19 cellular contexts compared by ENCODE assay signal in genomic region chr22:49948573-49948957, GRCh38. TPM values are rescaled to one million over a fixed set of nuclear protein-coding genes. Genes with fewer than 3 reads are reported as not detected.
DNase-seq lines count a peak whose midpoint lies in the region; ATAC-seq, FAIRE-seq and TF ChIP-seq lines count a peak whose summit lies in the region.
"Had no signal": no experiment of that assay in that cellular context is flagged by ENCODE, and none has a peak within 500 bp of the region (broad histone marks: within the 10 kb centered on the region; RNA-seq: fewer than 3 reads in every experiment).

No MANE protein-coding gene starts in this region.

- no peak overlapping the region for H3K4ac ChIP-seq in H1 (replicated peaks; ENCODE audit: insufficient read length, low read depth, low read length)

- H4K20me1 ChIP-seq in PC-3 (ENCODE audit: low read length): no peaks in the 10 kb centered on the region
- H4K20me1 ChIP-seq in H1 (replicated peaks in 1 of 2; ENCODE audit: control insufficient read depth in 1 of 2, insufficient read depth in 2 of 2, low read length in 2 of 2): peaks cover 0 to 2% of the 10 kb centered on the region in 2 experiments

- H3K36me3 ChIP-seq in PC-3 (ENCODE audit: low read depth, low read length) (no peaks in the 10 kb centered on the region), H1 (ENCODE audit: control insufficient read depth in 2 of 4, insufficient read depth in 4 of 4, low read length in 3 of 4) (no peaks in the 10 kb centered on the region), mucosa of rectum (ENCODE audit: control insufficient read depth in 2 of 2, insufficient read depth in 2 of 2, low read length in 2 of 2) (no peaks in the 10 kb centered on the region), upper lobe of right lung (no peaks in the 10 kb centered on the region)
- H3K36me3 ChIP-seq: BE2C had no signal

- no peaks in the 10 kb centered on the region for H3F3A ChIP-seq in PC-3 (ENCODE audit: low read length, unreplicated experiment)

- no peak for FAIRE-seq in H1 (lab: Jason Lieb, UNC)
- FAIRE-seq: GM18507, TTC549 had no signal

- H3K79me1 ChIP-seq in H1 (ENCODE audit: low read depth, low read length): no peaks in the 10 kb centered on the region

- peak overlapping the region; percentile 60; the same call in 1 of the 2 replicates for H2BK5ac ChIP-seq in H1 (ENCODE audit: low read depth, low read length)

- no peaks in the 10 kb centered on the region for H3K27me3 ChIP-seq in PC-3 (ENCODE audit: low read length)
- H3K27me3 ChIP-seq in H1 (replicated peaks in 1 of 4; ENCODE audit: control insufficient read depth in 3 of 4, extremely low read depth in 1 of 4, insufficient read depth in 3 of 4, low read length in 3 of 4): no peaks in the 10 kb centered on the region
- no peaks in the 10 kb centered on the region for H3K27me3 ChIP-seq in mucosa of rectum (ENCODE audit: control insufficient read depth in 2 of 2, insufficient read depth in 2 of 2, low read length in 2 of 2)
- H3K27me3 ChIP-seq in upper lobe of right lung: no peaks in the 10 kb centered on the region
- H3K27me3 ChIP-seq: BE2C had no signal

- H4K91ac ChIP-seq in H1 (replicated peaks; ENCODE audit: insufficient read length, low read length): no peak overlapping the region

- no peak overlapping the region for H2AK5ac ChIP-seq in H1 (ENCODE audit: low read depth, low read length)

- H3K9me2 ChIP-seq in PC-3 (replicated peaks; ENCODE audit: low read length): no peaks in the 10 kb centered on the region

- H3K79me2 ChIP-seq in PC-3 (ENCODE audit: low read length) (no peaks in the 10 kb centered on the region), H1 (ENCODE audit: control insufficient read depth in 1 of 2, insufficient read depth in 2 of 2, low read length in 2 of 2) (no peaks in the 10 kb centered on the region)

- intact Hi-C loops in PC-3 (cut with micrococcal nuclease): no loop called here
- intact Hi-C loops in upper lobe of right lung (cut with DNase I): no loop called here

- no peak overlapping the region for H3K14ac ChIP-seq in H1 (ENCODE audit: insufficient read length)

- BruUV-seq in PC-3 (replicated peaks; lab: Mats Ljungman, UMichigan): no TSS peak

- CTCF ChIA-PET in PC-3 (lab: Charles Lee) (no interaction called here), H1 (lab: Charles Lee; ENCODE audit: partially characterized antibody) (interaction anchor here (0.8 to 2.4 kb wide), 2 partner anchors 28 to 32 kb away, joined by 4 to 9 read pairs; no protein-coding TSS in a partner anchor)

- ATAC-seq in PC-3 (no peak), upper lobe of right lung (no peak), HG03354 (IDR thresholded peaks at IDR 0.05; ENCODE audit: poor library complexity, severe bottlenecking, unreplicated experiment) (no peak), GM21360 (IDR thresholded peaks at IDR 0.05; ENCODE audit: unreplicated experiment) (no peak)
- ATAC-seq: activated naive CD4-positive, alpha-beta T cell treated with anti-CD3 and anti-CD28 coated beads, Interleukin-2, amount 50 U/mL, for 72 hours; activated T-cell treated with anti-CD3 and anti-CD28 coated beads, Interleukin-2, amount 50 U/mL, for 4 hours; SK-N-SH treated with all-trans-retinoic acid at 6 μM for 48 hours had no signal

- H3K9ac ChIP-seq in PC-3 (ENCODE audit: low read length): peak overlapping the region; percentile 58
- H3K9ac ChIP-seq in H1 (replicated peaks in 1 of 4; ENCODE audit: extremely low read depth in 1 of 4, low read depth in 3 of 4, low read length in 3 of 4): no peak overlapping the region
- H3K9ac ChIP-seq in mucosa of rectum (ENCODE audit: low read depth in 1 of 2, low read length in 2 of 2): peak overlapping the region; percentile 92 to 94

- H2BK12ac ChIP-seq in H1 (ENCODE audit: low read depth, low read length): no peak overlapping the region; the same call in 1 of the 2 replicates

- H2AFZ ChIP-seq in PC-3 (ENCODE audit: low read length) (no peak overlapping the region), H1 (ENCODE audit: low read length) (no peak overlapping the region)

- no peak overlapping the region for H2BK120ac ChIP-seq in H1 (replicated peaks; ENCODE audit: low read depth, low read length)

- POLR2A ChIA-PET in PC-3 (lab: Charles Lee; ENCODE audit: unreplicated experiment) (no interaction called here), H1 (lab: Charles Lee; ENCODE audit: partially characterized antibody) (interaction anchor here (2.3 kb wide), 1 partner anchor 10 kb away, joined by 7 read pairs; no protein-coding TSS in a partner anchor)

- H2BK20ac ChIP-seq in H1 (ENCODE audit: low read length): no peak overlapping the region

- H3K18ac ChIP-seq in H1 (ENCODE audit: extremely low read depth, low read length): no peak overlapping the region

- H3K4me1 ChIP-seq in PC-3 (ENCODE audit: insufficient read depth, low read length) (peaks cover 42% of the 10 kb centered on the region), H1 (replicated peaks in 1 of 4; ENCODE audit: control insufficient read depth in 3 of 4, insufficient read depth in 4 of 4, low read length in 3 of 4) (peaks cover 0 to 32% (median 17%) of the 10 kb centered on the region in 4 experiments; a peak in 5 of 7 replicates), mucosa of rectum (ENCODE audit: control insufficient read depth in 2 of 2, insufficient read depth in 2 of 2, low read length in 2 of 2) (peaks cover 50 to 57% of the 10 kb centered on the region in 2 donors), upper lobe of right lung (peaks cover 34% of the 10 kb centered on the region)

- TF ChIP-seq EP300 in H1 (IDR thresholded peaks at IDR 0.05; ENCODE audit: borderline replicate concordance in 1 of 2, low read depth in 2 of 2, low read length in 2 of 2): no peak

- H3K9me3 ChIP-seq in PC-3 (ENCODE audit: low read length) (no peaks in the 10 kb centered on the region), H1 (ENCODE audit: insufficient read depth in 2 of 2, low read depth in 1 of 2, low read length in 1 of 2) (no peaks in the 10 kb centered on the region), mucosa of rectum (ENCODE audit: control insufficient read depth in 2 of 2, low read length in 2 of 2) (no peaks in the 10 kb centered on the region), upper lobe of right lung (no peaks in the 10 kb centered on the region)
- H3K9me3 ChIP-seq: BE2C had no signal

- no peak for TF ChIP-seq POLR2A in H1 (IDR thresholded peaks at IDR 0.05; ENCODE audit: control extremely low read depth in 1 of 2, low read depth in 2 of 2, low read length in 2 of 2)

- H3K27ac ChIP-seq in PC-3 (ENCODE audit: low read length) (peak overlapping the region; percentile 81), H1 (ENCODE audit: low read depth, low read length) (no peak overlapping the region), mucosa of rectum (ENCODE audit: low read depth in 2 of 2, low read length in 2 of 2) (peak overlapping the region; percentile 98 to 100), upper lobe of right lung (peak overlapping the region; percentile 90)

- no peak overlapping the region for H3K56ac ChIP-seq in H1 (replicated peaks; ENCODE audit: insufficient read length, low read depth, low read length)

- peak overlapping the region; percentile 71 for H3K4me2 ChIP-seq in PC-3 (ENCODE audit: low read length)
- no peak overlapping the region for H3K4me2 ChIP-seq in H1 (ENCODE audit: insufficient read depth in 1 of 2, low read depth in 2 of 2, low read length in 2 of 2)

- no peak for DNase-seq in PC-3
- peak in 1 of 2 experiments; percentile 47 for DNase-seq in H1 (ENCODE audit: low read depth in 1 of 2, low spot score in 2 of 2)
- no peak for DNase-seq in upper lobe of right lung
- no peak for DNase-seq in superior temporal gyrus (ENCODE audit: extremely low spot score)
- DNase-seq: activated CD4-positive, alpha-beta memory T cell treated with anti-CD3 and anti-CD28 coated beads, Interleukin-2, amount 10 ng/mL, durations not matched to agents 7 days and 5 days; activated T-cell treated with anti-CD3 and anti-CD28 coated beads, Interleukin-2, amount 50 U/mL, for 4 hours; BE2C; hypothalamus; MV-4-11; NCI-H2029 treated with DMSO at 0.1 percent for 48 hours; NCI-H524 treated with DMSO at 0.1 percent for 48 hours; OCI-M1 had no signal

- H3K23me2 ChIP-seq in H1 (ENCODE audit: low read depth, low read length): no peaks in the 10 kb centered on the region

- no peak overlapping the region for H3K23ac ChIP-seq in H1 (ENCODE audit: insufficient read length)

- peak overlapping the region; percentile 51; the same call in 1 of the 2 replicates for H4K8ac ChIP-seq in H1 (ENCODE audit: extremely low read depth, insufficient read depth, low read length)

- 78% methylated on average over 8 of the region's 8 CpGs; no CpG with 5 or more reads in 1 of the 2 experiments for WGBS in H1 (ENCODE audit: extremely low coverage in 1 of 2, insufficient coverage in 1 of 2, insufficient read length in 1 of 2, insufficient replicate concordance in 2 of 2, low coverage in 1 of 2, low lambda C conversion rate in 2 of 2, missing lambda C conversion rate in 1 of 2), 2 experiments

- H3K4me3 ChIP-seq in PC-3 (ENCODE audit: low read length) (no peak overlapping the region; the same call in 1 of the 2 replicates), H1 (ENCODE audit: extremely low read depth in 1 of 4, insufficient read depth in 2 of 4, low read depth in 3 of 4, low read length in 4 of 4) (no peak overlapping the region), mucosa of rectum (ENCODE audit: low read length in 2 of 2) (peak overlapping the region; percentile 69 to 84), upper lobe of right lung (peak overlapping the region; percentile 49)

- no peak overlapping the region; the same call in 1 of the 2 replicates for H2BK15ac ChIP-seq in H1 (ENCODE audit: low read length)

- TF ChIP-seq CTCF in PC-3 (conservative IDR thresholded peaks at IDR 0.05; ENCODE audit: low read depth, low read length) (no peak), H1 (IDR thresholded peaks at IDR 0.05; ENCODE audit: control extremely low read depth in 1 of 3, insufficient read depth in 1 of 3, low read depth in 1 of 3, low read length in 3 of 3) (no peak), upper lobe of right lung (IDR thresholded peaks at IDR 0.05) (no peak)

- H4K5ac ChIP-seq in H1 (ENCODE audit: insufficient read length, low read depth, low read length): no peak overlapping the region

- TF ChIP-seq RAD21 in H1 (IDR thresholded peaks at IDR 0.05 in 1 of 2, conservative IDR thresholded peaks at IDR 0.05 in 1 of 2; ENCODE audit: low read depth in 2 of 2, low read length in 2 of 2): no peak

RNA-seq across cellular contexts. Expression of gene PIM3, which starts 12.0 kb away (rescaled TPM):
- total RNA-seq in PC-3 (2014; rRNA removed) (61.7 and 72.8 TPM in 2 replicates), upper lobe of right lung (119 TPM)
- 30.0 and 31.2 TPM in 2 replicates for total RNA-seq in H1 (2021; fragmentation: NEBNext Ultra II Directional; extraction: Animal tissue kit (Norgen Biotek cat#: 25700))
- 22.6 and 40.2 TPM in 2 replicates for polyA plus RNA-seq in H1 (2011; rRNA removed)
- 20.5 TPM for polyA plus RNA-seq in H1 (2011; cell fraction: cytosol; rRNA removed)
- polyA plus RNA-seq in H1 (2011; cell fraction: nucleus; rRNA removed): 43.4 TPM
- 16.0 to 28.8 TPM (median 24.5 TPM) in 4 replicates for polyA plus RNA-seq in H1 (2012, experiment 1 of 2)
- polyA plus RNA-seq in H1 (2012, experiment 2 of 2): 23.8 TPM
- 20.9 TPM for polyA plus RNA-seq in H1 (2013, experiment 1 of 2)
- polyA plus RNA-seq in H1 (2013, experiment 2 of 2): 21.1 TPM
- polyA minus RNA-seq in H1 (2011; rRNA and poly(A)+ RNA removed): 3.8 and 3.9 TPM in 2 replicates
- polyA minus RNA-seq in H1 (2011; cell fraction: cytosol; rRNA and poly(A)+ RNA removed): 17.7 TPM
- polyA minus RNA-seq in H1 (2011; cell fraction: nucleus; rRNA and poly(A)+ RNA removed): 20.5 TPM

RNA-seq across cellular contexts. Expression of gene CRELD2, which starts 30.1 kb away (rescaled TPM):
- total RNA-seq in PC-3 (2014; rRNA removed) (71.3 and 85.6 TPM in 2 replicates), upper lobe of right lung (44.2 TPM)
- total RNA-seq in H1 (2021; fragmentation: NEBNext Ultra II Directional; extraction: Animal tissue kit (Norgen Biotek cat#: 25700)): 36.6 and 39.4 TPM in 2 replicates
- polyA plus RNA-seq in H1 (2011; rRNA removed): 24.5 and 34.3 TPM in 2 replicates
- 35.6 TPM for polyA plus RNA-seq in H1 (2011; cell fraction: cytosol; rRNA removed)
- polyA plus RNA-seq in H1 (2011; cell fraction: nucleus; rRNA removed): 52.5 TPM
- polyA plus RNA-seq in H1 (2012, experiment 1 of 2): 19.3 to 35.8 TPM (median 34.6 TPM) in 4 replicates
- polyA plus RNA-seq in H1 (2012, experiment 2 of 2): 23.7 TPM
- 24.9 TPM for polyA plus RNA-seq in H1 (2013, experiment 1 of 2)
- 26.3 TPM for polyA plus RNA-seq in H1 (2013, experiment 2 of 2)
- polyA minus RNA-seq in H1 (2011; rRNA and poly(A)+ RNA removed): 6.1 and 8.2 TPM in 2 replicates
- 8.7 TPM for polyA minus RNA-seq in H1 (2011; cell fraction: cytosol; rRNA and poly(A)+ RNA removed)
- 8.0 TPM for polyA minus RNA-seq in H1 (2011; cell fraction: nucleus; rRNA and poly(A)+ RNA removed)

RNA-seq across cellular contexts. Expression of gene ALG12, which starts 30.3 kb away (rescaled TPM):
- total RNA-seq in PC-3 (2014; rRNA removed): 10.7 and 12.1 TPM in 2 replicates
- total RNA-seq in H1 (2021; fragmentation: NEBNext Ultra II Directional; extraction: Animal tissue kit (Norgen Biotek cat#: 25700)): 22.5 and 25.0 TPM in 2 replicates
- polyA plus RNA-seq in H1 (2011; rRNA removed): 13.4 and 24.1 TPM in 2 replicates
- polyA plus RNA-seq in H1 (2011; cell fraction: cytosol; rRNA removed): 16.1 TPM
- polyA plus RNA-seq in H1 (2011; cell fraction: nucleus; rRNA removed): 28.5 TPM
- polyA plus RNA-seq in H1 (2012, experiment 1 of 2): 14.6 to 25.7 TPM (median 22.3 TPM) in 4 replicates
- polyA plus RNA-seq in H1 (2012, experiment 2 of 2): 19.9 TPM
- 23.8 TPM for polyA plus RNA-seq in H1 (2013, experiment 1 of 2)
- polyA plus RNA-seq in H1 (2013, experiment 2 of 2): 25.7 TPM
- 20.3 and 23.2 TPM in 2 replicates for polyA minus RNA-seq in H1 (2011; rRNA and poly(A)+ RNA removed)
- 11.2 TPM for polyA minus RNA-seq in H1 (2011; cell fraction: cytosol; rRNA and poly(A)+ RNA removed)
- 7.9 TPM for polyA minus RNA-seq in H1 (2011; cell fraction: nucleus; rRNA and poly(A)+ RNA removed)
- total RNA-seq in upper lobe of right lung: 28.1 TPM

Comparison
In these comparisons a context has a peak if more than half of its experiments do, and no peak if none do; other contexts are left out.
1. H3K4me3 ChIP-seq: peak in mucosa of rectum (2 of 2) and upper lobe of right lung (single experiment); none in PC-3 (single experiment) and H1 (0 of 4).
2. H3K9ac ChIP-seq: peak in PC-3 (single experiment) and mucosa of rectum (2 of 2); none in H1 (0 of 4).